Comparison of ENCODE assay signal across 8 cellular contexts in the genomic region with DNA sequence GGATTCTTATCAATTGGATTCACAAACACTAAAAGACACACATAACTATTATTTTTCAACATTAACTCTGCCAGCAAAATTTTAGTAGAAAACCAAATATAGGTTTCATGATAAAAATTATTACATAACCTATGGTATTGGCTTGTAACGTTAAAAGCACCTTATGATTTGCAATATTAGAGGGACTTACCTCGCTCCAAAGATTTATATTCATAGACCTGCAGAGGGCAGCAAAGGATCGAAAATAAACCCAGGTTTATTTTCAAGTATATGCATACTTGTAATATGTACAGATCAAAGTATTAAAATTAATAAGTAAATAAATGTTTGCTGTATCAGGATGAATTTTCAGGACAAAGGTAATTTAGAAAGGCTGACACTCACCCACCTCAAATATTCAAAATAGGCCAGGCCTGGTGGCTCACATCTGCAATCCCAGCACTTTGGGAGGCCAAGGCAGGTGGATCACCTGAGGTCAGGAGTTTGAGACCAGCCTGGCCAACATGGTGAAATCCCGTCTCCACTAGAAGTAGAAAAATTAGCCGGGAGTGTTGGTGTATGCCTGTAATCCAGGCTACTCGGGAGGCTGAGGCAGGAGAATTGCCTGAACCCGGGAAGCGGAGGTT. TPM values are rescaled to one million over a fixed set of nuclear protein-coding genes. Genes with fewer than 3 reads are reported as not detected.
DNase-seq lines count a peak whose midpoint lies in the region; ATAC-seq and TF ChIP-seq lines count a peak whose summit lies in the region.

No MANE protein-coding gene starts in this region.

- no peaks in the 10 kb centered on the region for H3K27me3 ChIP-seq in kidney epithelial cell (ENCODE audit: control insufficient read depth, insufficient read depth, low read length)

- no peaks in the 10 kb centered on the region for H3K36me3 ChIP-seq in kidney epithelial cell (ENCODE audit: control insufficient read depth, insufficient read depth, low read length)

- DNase-seq in NCI-H510A treated with DMSO at 0.1 percent for 48 hours (lab: John Stamatoyannopoulos, UW) (peak; percentile 27), NCI-H510A (lab: John Stamatoyannopoulos, UW) (no peak), KG1 (lab: John Stamatoyannopoulos, UW) (peak; percentile 3), kidney epithelial cell (ENCODE audit: low read depth) (no peak), islet precursor cell (no peak), HPDE6-E6E7 (ENCODE audit: extremely low spot score) (no peak)
- DNase-seq in activated T-helper 2 cell treated with anti-CD3 and anti-CD28 coated beads, Interferon-gamma antibody, Interleukin-2, Interleukin-4, amounts not matched to agents 10 μg/mL and 5 μg/mL and 100 μg/mL, durations not matched to agents 14 hours and 24 hours and 36 hours (ENCODE audit: low spot score): no peak

- H3K27me3 Mint-ChIP-seq in activated T-helper 2 cell treated with anti-CD3 and anti-CD28 coated beads, Interferon-gamma antibody, Interleukin-2, Interleukin-4, amounts not matched to agents 10 μg/mL and 5 μg/mL and 100 μg/mL, durations not matched to agents 14 hours and 24 hours and 36 hours (ENCODE audit: low read depth): no peaks in the 10 kb centered on the region

- no peak overlapping the region for H3K4me3 Mint-ChIP-seq in activated T-helper 2 cell treated with anti-CD3 and anti-CD28 coated beads, Interferon-gamma antibody, Interleukin-2, Interleukin-4, amounts not matched to agents 10 μg/mL and 5 μg/mL and 100 μg/mL, durations not matched to agents 14 hours and 24 hours and 36 hours (ENCODE audit: low read depth)

- intact Hi-C loops in activated T-helper 2 cell treated with anti-CD3 and anti-CD28 coated beads, Interferon-gamma antibody, Interleukin-2, Interleukin-4, amounts not matched to agents 10 μg/mL and 5 μg/mL and 100 μg/mL, durations not matched to agents 14 hours and 24 hours and 36 hours (cut with micrococcal nuclease): no loop called here

- H3K4me3 ChIP-seq in kidney epithelial cell (ENCODE audit: low read depth, low read length): no peak overlapping the region

- ATAC-seq in HG03439 (IDR thresholded peaks at IDR 0.05; ENCODE audit: unreplicated experiment): no peak

- peak overlapping the region; percentile 11 for H3K27ac Mint-ChIP-seq in activated T-helper 2 cell treated with anti-CD3 and anti-CD28 coated beads, Interferon-gamma antibody, Interleukin-2, Interleukin-4, amounts not matched to agents 10 μg/mL and 5 μg/mL and 100 μg/mL, durations not matched to agents 14 hours and 24 hours and 36 hours

- peak; percentile 34 for TF ChIP-seq CTCF in kidney epithelial cell (IDR thresholded peaks at IDR 0.05; ENCODE audit: insufficient read depth, low read length, poor library complexity, severe bottlenecking)

- H3K36me3 Mint-ChIP-seq in activated T-helper 2 cell treated with anti-CD3 and anti-CD28 coated beads, Interferon-gamma antibody, Interleukin-2, Interleukin-4, amounts not matched to agents 10 μg/mL and 5 μg/mL and 100 μg/mL, durations not matched to agents 14 hours and 24 hours and 36 hours (ENCODE audit: low read depth): peaks cover 77% of the 10 kb centered on the region

- peaks cover 2% of the 10 kb centered on the region for H3K4me1 Mint-ChIP-seq in activated T-helper 2 cell treated with anti-CD3 and anti-CD28 coated beads, Interferon-gamma antibody, Interleukin-2, Interleukin-4, amounts not matched to agents 10 μg/mL and 5 μg/mL and 100 μg/mL, durations not matched to agents 14 hours and 24 hours and 36 hours (ENCODE audit: low read depth)

- no peaks in the 10 kb centered on the region for H3K9me3 Mint-ChIP-seq in activated T-helper 2 cell treated with anti-CD3 and anti-CD28 coated beads, Interferon-gamma antibody, Interleukin-2, Interleukin-4, amounts not matched to agents 10 μg/mL and 5 μg/mL and 100 μg/mL, durations not matched to agents 14 hours and 24 hours and 36 hours

RNA-seq across cellular contexts. Expression of a gene that starts 45.3 kb away (rescaled TPM):
- 156 and 161 TPM in 2 replicates for total RNA-seq in activated T-helper 2 cell treated with anti-CD3 and anti-CD28 coated beads, Interferon-gamma antibody, Interleukin-2, Interleukin-4, amounts not matched to agents 10 μg/mL and 5 μg/mL and 100 μg/mL, durations not matched to agents 14 hours and 24 hours and 36 hours
- total RNA-seq in kidney epithelial cell: 87.6 and 92.8 TPM in 2 replicates

Comparison
In these comparisons a context has a peak if more than half of its experiments do, and no peak if none do; other contexts are left out.
1. DNase-seq: peak in NCI-H510A treated with DMSO at 0.1 percent for 48 hours (single experiment) and KG1 (single experiment); none in NCI-H510A (single experiment), activated T-helper 2 cell treated with anti-CD3 and anti-CD28 coated beads, Interferon-gamma antibody, Interleukin-2, Interleukin-4, amounts not matched to agents 10 μg/mL and 5 μg/mL and 100 μg/mL, durations not matched to agents 14 hours and 24 hours and 36 hours (single experiment), kidney epithelial cell (single experiment), islet precursor cell (single experiment) and HPDE6-E6E7 (single experiment).